15 cellular contexts compared by ENCODE assay signal in the genomic region with DNA sequence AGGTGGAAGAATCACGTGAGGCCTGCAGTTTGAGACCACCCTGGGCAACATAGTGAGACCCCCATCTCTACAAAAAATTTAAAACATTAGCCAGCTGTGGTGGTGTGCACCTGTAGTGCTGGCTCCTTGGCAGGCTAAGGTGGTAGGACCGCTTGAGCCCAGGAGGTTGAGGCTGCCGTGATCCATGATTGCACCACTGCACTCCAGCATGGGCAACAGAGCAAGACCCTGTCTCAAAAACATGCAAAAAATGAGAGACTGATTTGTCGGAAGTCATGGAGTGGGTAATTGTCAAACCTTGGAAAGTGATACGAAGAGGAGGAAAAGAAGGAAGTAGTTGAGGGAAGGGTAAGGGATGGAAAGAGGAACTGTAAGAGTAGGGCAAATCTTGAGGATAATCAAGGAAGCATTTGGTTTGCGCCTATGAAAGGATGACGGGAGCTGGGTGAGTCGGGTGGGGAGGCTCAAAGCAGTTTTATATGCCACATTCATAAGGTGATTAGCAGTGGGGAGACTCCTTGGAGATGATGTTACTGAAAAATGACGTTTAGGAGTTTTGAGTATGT. TPM values are rescaled to one million over a fixed set of nuclear protein-coding genes. Genes with fewer than 3 reads are reported as not detected.
DNase-seq lines count a peak whose midpoint lies in the region; ATAC-seq and TF ChIP-seq lines count a peak whose summit lies in the region.
"Had no signal": no experiment of that assay in that cellular context is flagged by ENCODE, and none has a peak within 500 bp of the region (broad histone marks: within the 10 kb centered on the region; RNA-seq: fewer than 3 reads in every experiment).

No MANE protein-coding gene starts in this region.

- TF ChIP-seq CTCF in natural killer cell (IDR thresholded peaks at IDR 0.05), result no peak

- H3K27me3 Mint-ChIP-seq in natural killer cell treated with Interleukin-12 subunit alpha and Interleukin-12 subunit beta and Interleukin-15 and Interleukin-18, amount 100 ng/mL, for 72 hours, result no peaks in the 10 kb centered on the region
- H3K27me3 Mint-ChIP-seq in natural killer cell (ENCODE audit: low read depth in 2 of 2), result no peaks in the 10 kb centered on the region
- H3K27me3 Mint-ChIP-seq in activated naive CD8-positive, alpha-beta T cell treated with anti-CD3 and anti-CD28 coated beads, Interleukin-2, amount 10 ng/mL, durations not matched to agents 7 days and 5 days, result no peaks in the 10 kb centered on the region
- no peaks in the 10 kb centered on the region for H3K27me3 Mint-ChIP-seq in naive thymus-derived CD8-positive, alpha-beta T cell
- H3K27me3 Mint-ChIP-seq: IgD-negative memory B cell had no signal

- POLR2A ChIA-PET in activated naive CD8-positive, alpha-beta T cell treated with anti-CD3 and anti-CD28 coated beads, Interleukin-2, amount 10 ng/mL, durations not matched to agents 7 days and 5 days (lab: Charles Lee), result interaction anchor here (1.2 kb wide), 2 partner anchors 11 to 13 kb away, joined by 3 read pairs; no protein-coding TSS in a partner anchor
- POLR2A ChIA-PET in naive thymus-derived CD8-positive, alpha-beta T cell (lab: Charles Lee), result no interaction called here

- no peaks in the 10 kb centered on the region for H3K9me3 Mint-ChIP-seq in natural killer cell treated with Interleukin-12 subunit alpha and Interleukin-12 subunit beta and Interleukin-15 and Interleukin-18, amount 100 ng/mL, for 72 hours
- H3K9me3 Mint-ChIP-seq in natural killer cell, result no peaks in the 10 kb centered on the region
- H3K9me3 Mint-ChIP-seq in activated naive CD8-positive, alpha-beta T cell treated with anti-CD3 and anti-CD28 coated beads, Interleukin-2, amount 10 ng/mL, durations not matched to agents 7 days and 5 days, result no peaks in the 10 kb centered on the region
- no peaks in the 10 kb centered on the region for H3K9me3 Mint-ChIP-seq in naive thymus-derived CD8-positive, alpha-beta T cell

- H3K4me3 Mint-ChIP-seq in natural killer cell treated with Interleukin-12 subunit alpha and Interleukin-12 subunit beta and Interleukin-15 and Interleukin-18, amount 100 ng/mL, for 72 hours, result peak overlapping the region; percentile 5
- no peak overlapping the region for H3K4me3 Mint-ChIP-seq in natural killer cell
- H3K4me3 Mint-ChIP-seq in activated naive CD8-positive, alpha-beta T cell treated with anti-CD3 and anti-CD28 coated beads, Interleukin-2, amount 10 ng/mL, durations not matched to agents 7 days and 5 days, result no peak overlapping the region
- H3K4me3 Mint-ChIP-seq in naive thymus-derived CD8-positive, alpha-beta T cell, result peak overlapping the region in 1 of 10 donors; percentile 4
- H3K4me3 Mint-ChIP-seq: CD14-positive monocyte, IgD-negative memory B cell had no signal

- peaks cover 39% of the 10 kb centered on the region in 2 donors for H3K4me1 Mint-ChIP-seq in natural killer cell treated with Interleukin-12 subunit alpha and Interleukin-12 subunit beta and Interleukin-15 and Interleukin-18, amount 100 ng/mL, for 72 hours (ENCODE audit: low read depth in 2 of 2)
- peaks cover 29 to 31% of the 10 kb centered on the region in 2 donors for H3K4me1 Mint-ChIP-seq in natural killer cell
- H3K4me1 Mint-ChIP-seq in activated naive CD8-positive, alpha-beta T cell treated with anti-CD3 and anti-CD28 coated beads, Interleukin-2, amount 10 ng/mL, durations not matched to agents 7 days and 5 days, result peaks cover 50% of the 10 kb centered on the region
- peaks cover 27 to 81% (median 65%) of the 10 kb centered on the region in 4 donors for H3K4me1 Mint-ChIP-seq in naive thymus-derived CD8-positive, alpha-beta T cell

- DNase-seq in natural killer cell treated with Interleukin-12 subunit alpha and Interleukin-12 subunit beta and Interleukin-15 and Interleukin-18, amount 100 ng/mL, for 72 hours (ENCODE audit: low spot score), result no peak
- DNase-seq in natural killer cell (no peak), Kasumi-1 (lab: John Stamatoyannopoulos, UW) (peak; percentile 16 to 24), NCI-H345 treated with DMSO at 0.1 percent for 48 hours (lab: John Stamatoyannopoulos, UW; ENCODE audit: unreplicated experiment) (no peak)
- no peak for DNase-seq in activated naive CD8-positive, alpha-beta T cell treated with anti-CD3 and anti-CD28 coated beads, Interleukin-2, amount 10 ng/mL, durations not matched to agents 7 days and 5 days
- DNase-seq in naive thymus-derived CD8-positive, alpha-beta T cell, result no peak
- DNase-seq: H7, NCI-H1092, NCI-H146, NCI-H2081 treated with DMSO at 0.1 percent for 48 hours, NCI-H510A treated with DMSO at 0.1 percent for 48 hours, Right ventricle myocardium superior had no signal

- ATAC-seq in natural killer cell treated with Interleukin-12 subunit alpha and Interleukin-12 subunit beta and Interleukin-15 and Interleukin-18, amount 100 ng/mL, for 72 hours, result no peak
- ATAC-seq in natural killer cell, result no peak
- no peak for ATAC-seq in activated naive CD8-positive, alpha-beta T cell treated with anti-CD3 and anti-CD28 coated beads, Interleukin-2, amount 10 ng/mL, durations not matched to agents 7 days and 5 days (ENCODE audit: low read depth)
- ATAC-seq in naive thymus-derived CD8-positive, alpha-beta T cell, result no peak
- no peak for ATAC-seq in GM18858 (IDR thresholded peaks at IDR 0.05; ENCODE audit: unreplicated experiment)

- no peaks in the 10 kb centered on the region for H3K36me3 Mint-ChIP-seq in natural killer cell treated with Interleukin-12 subunit alpha and Interleukin-12 subunit beta and Interleukin-15 and Interleukin-18, amount 100 ng/mL, for 72 hours
- no peaks in the 10 kb centered on the region for H3K36me3 Mint-ChIP-seq in natural killer cell
- peaks cover 30% of the 10 kb centered on the region for H3K36me3 Mint-ChIP-seq in activated naive CD8-positive, alpha-beta T cell treated with anti-CD3 and anti-CD28 coated beads, Interleukin-2, amount 10 ng/mL, durations not matched to agents 7 days and 5 days
- H3K36me3 Mint-ChIP-seq in naive thymus-derived CD8-positive, alpha-beta T cell, result peaks cover 0 to 21% (median 17%) of the 10 kb centered on the region in 3 donors

- peak overlapping the region in 1 of 2 donors; percentile 19 for H3K27ac Mint-ChIP-seq in natural killer cell treated with Interleukin-12 subunit alpha and Interleukin-12 subunit beta and Interleukin-15 and Interleukin-18, amount 100 ng/mL, for 72 hours
- H3K27ac Mint-ChIP-seq in natural killer cell, result no peak overlapping the region
- peak overlapping the region; percentile 6 for H3K27ac Mint-ChIP-seq in activated naive CD8-positive, alpha-beta T cell treated with anti-CD3 and anti-CD28 coated beads, Interleukin-2, amount 10 ng/mL, durations not matched to agents 7 days and 5 days
- H3K27ac Mint-ChIP-seq in naive thymus-derived CD8-positive, alpha-beta T cell, result peak overlapping the region in 4 of 10 donors; percentile 8 to 86 (median 63)
- H3K27ac Mint-ChIP-seq: CD14-positive monocyte had no signal

- intact Hi-C loops in natural killer cell (cut with micrococcal nuclease), result loop anchor here (10.0 kb wide), 1 partner anchor 812 kb away; no protein-coding TSS in a partner anchor

RNA-seq across cellular contexts. Expression of a gene that starts 14.5 kb away (rescaled TPM):
- 10 to 100 TPM in 1 of 2 donors, 1 to 10 TPM in 1; 7.4 to 12.5 TPM for total RNA-seq in natural killer cell treated with Interleukin-12 subunit alpha and Interleukin-12 subunit beta and Interleukin-15 and Interleukin-18, amount 100 ng/mL, for 72 hours
- total RNA-seq in natural killer cell, result 10 to 100 TPM; 24.1 to 42.4 (median 27.5) TPM
- 10 to 100 TPM; 35.5 to 39.7 TPM for total RNA-seq in activated naive CD8-positive, alpha-beta T cell treated with anti-CD3 and anti-CD28 coated beads, Interleukin-2, amount 10 ng/mL, durations not matched to agents 7 days and 5 days
- total RNA-seq in naive thymus-derived CD8-positive, alpha-beta T cell, result 10 to 100 TPM; 52.5 to 53.7 TPM
- polyA plus RNA-seq in naive thymus-derived CD8-positive, alpha-beta T cell, result 1 to 10 TPM; 3.7 to 6.9 (median 4.2) TPM

Comparison
In these comparisons a context has a peak if more than half of its experiments do, and no peak if none do; other contexts are left out.
1. DNase-seq: peak in Kasumi-1 (2 of 2); none in natural killer cell treated with Interleukin-12 subunit alpha and Interleukin-12 subunit beta and Interleukin-15 and Interleukin-18, amount 100 ng/mL, for 72 hours (single experiment), natural killer cell (single experiment), activated naive CD8-positive, alpha-beta T cell treated with anti-CD3 and anti-CD28 coated beads, Interleukin-2, amount 10 ng/mL, durations not matched to agents 7 days and 5 days (single experiment), NCI-H345 treated with DMSO at 0.1 percent for 48 hours (single experiment) and naive thymus-derived CD8-positive, alpha-beta T cell (0 of 10).